ENCODE assay signal across 1 cellular context in genomic region chr3:172711457-172711800, GRCh38.
TF ChIP-seq lines count a peak whose summit lies in the region.

No MANE protein-coding gene starts in this region.

TF ChIP-seq in K562, 482 proteins besides CTCF, POLR2A, EP300 and RAD21 (continued from another document):
- no peak for TF ChIP-seq CREB5 (CRISPR knock-in tag; IDR thresholded peaks at IDR 0.05)
- TF ChIP-seq FOSL1 (tag; conservative IDR thresholded peaks at IDR 0.05): peak; percentile 28; the same call in 1 of the 2 replicates
- no peak for TF ChIP-seq ZNF830 (CRISPR knock-in tag; IDR thresholded peaks at IDR 0.05)
- no peak for TF ChIP-seq ZKSCAN1 (IDR thresholded peaks at IDR 0.05; ENCODE audit: low read depth, low read length)
